ENCODE assay signal across 10 cellular contexts in the genomic region with DNA sequence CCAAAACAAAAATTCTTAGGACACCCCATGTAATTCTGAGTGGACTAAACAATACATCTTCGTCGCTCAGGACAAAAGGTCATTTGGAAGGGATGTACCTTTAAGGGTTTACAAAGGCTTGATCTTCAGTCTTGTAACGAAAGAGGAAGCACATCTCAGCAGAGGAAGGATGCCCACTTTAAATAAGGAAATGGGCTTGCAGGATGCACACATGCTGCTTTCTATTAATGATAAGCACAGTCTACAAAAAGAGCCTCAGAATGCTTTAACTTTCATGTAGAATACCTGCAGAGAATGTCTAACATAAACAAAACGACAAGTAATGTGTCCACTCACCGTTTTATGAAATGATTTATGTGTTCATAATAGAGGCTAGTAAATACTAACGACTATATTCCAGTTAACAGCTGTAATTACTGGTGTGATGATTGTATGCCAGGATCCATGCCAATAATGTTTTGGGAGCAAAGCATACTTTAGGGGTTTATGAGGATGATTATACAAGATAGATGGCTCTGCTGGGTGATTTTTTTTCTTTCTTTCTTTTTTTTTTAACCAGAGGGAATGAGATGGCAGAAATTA.
DNase-seq lines count a peak whose midpoint lies in the region; ATAC-seq and TF ChIP-seq lines count a peak whose summit lies in the region.
"Had no signal": no experiment of that assay in that cellular context is flagged by ENCODE, and none has a peak within 500 bp of the region (broad histone marks: within the 10 kb centered on the region; RNA-seq: fewer than 3 reads in every experiment).

No MANE protein-coding gene starts in this region.

- H3K4me1 ChIP-seq in A673 (ENCODE audit: insufficient read depth, low read length, poor library complexity, severe bottlenecking) = peaks cover 45% of the 10 kb centered on the region

- ATAC-seq in HG03025 (IDR thresholded peaks at IDR 0.05; ENCODE audit: low FRiP score, unreplicated experiment) = no peak

- POLR2A ChIA-PET in A673 (lab: Charles Lee; ENCODE audit: low non-redundant PET) = no interaction called here

- no peaks in the 10 kb centered on the region for H3K9me3 ChIP-seq in A673 (ENCODE audit: low read depth, low read length, poor library complexity, severe bottlenecking)

- intact Hi-C loops in A673 (cut with micrococcal nuclease; ENCODE audit: unreplicated experiment) = no loop called here

- H3K27me3 ChIP-seq in A673 (replicated peaks; ENCODE audit: insufficient read depth, low read depth, low read length, poor library complexity) = peaks cover 1% of the 10 kb centered on the region
- H3K27me3 ChIP-seq in H7 (ENCODE audit: control insufficient read depth, insufficient read depth, low read length) = no peaks in the 10 kb centered on the region

- TF ChIP-seq CTCF in A673 (conservative IDR thresholded peaks at IDR 0.05; ENCODE audit: low read depth, low read length) = no peak

- no TSS peak for BruUV-seq in A673 (replicated peaks; lab: Mats Ljungman, UMichigan)

- H3K36me3 ChIP-seq in A673 (ENCODE audit: insufficient read depth, low read length, poor library complexity, severe bottlenecking) (no peaks in the 10 kb centered on the region), H7 (replicated peaks; ENCODE audit: control insufficient read depth, insufficient read depth, low read length) (no peaks in the 10 kb centered on the region)

- H3K27ac ChIP-seq in A673 (ENCODE audit: low read depth, low read length, poor library complexity, severe bottlenecking) = no peak overlapping the region

- CTCF ChIA-PET in A673 (lab: Charles Lee) = no interaction called here

- DNase-seq in A673 (ENCODE audit: low spot score) (peak; percentile 86), GM19238 (ENCODE audit: insufficient read length, low spot score) (peak; percentile 5), HT-29 (ENCODE audit: low spot score) (peak; percentile 30), OCI-M1 (lab: John Stamatoyannopoulos, UW) (peak; percentile 51), GOT3 (lab: John Stamatoyannopoulos, UW) (no peak), H4 (ENCODE audit: low spot score) (no peak), H7 (no peak)
- DNase-seq: activated gamma-delta T cell treated with Interleukin-2 at 50 U/mL for 16 hours; CD8-positive, alpha-beta memory T cell had no signal

- no peak overlapping the region for H3K4me3 ChIP-seq in A673 (ENCODE audit: low read depth, low read length, poor library complexity, severe bottlenecking)
- H3K4me3 ChIP-seq in H7 (ENCODE audit: insufficient read depth, low read depth, low read length) = no peak overlapping the region

Comparison
In these comparisons a context has a peak if more than half of its experiments do, and no peak if none do; other contexts are left out.
1. DNase-seq: peak in A673 (single experiment), GM19238 (single experiment), HT-29 (single experiment) and OCI-M1 (single experiment); none in GOT3 (single experiment), H4 (single experiment) and H7 (single experiment).